1 cellular context compared by ENCODE assay signal in the genomic region with DNA sequence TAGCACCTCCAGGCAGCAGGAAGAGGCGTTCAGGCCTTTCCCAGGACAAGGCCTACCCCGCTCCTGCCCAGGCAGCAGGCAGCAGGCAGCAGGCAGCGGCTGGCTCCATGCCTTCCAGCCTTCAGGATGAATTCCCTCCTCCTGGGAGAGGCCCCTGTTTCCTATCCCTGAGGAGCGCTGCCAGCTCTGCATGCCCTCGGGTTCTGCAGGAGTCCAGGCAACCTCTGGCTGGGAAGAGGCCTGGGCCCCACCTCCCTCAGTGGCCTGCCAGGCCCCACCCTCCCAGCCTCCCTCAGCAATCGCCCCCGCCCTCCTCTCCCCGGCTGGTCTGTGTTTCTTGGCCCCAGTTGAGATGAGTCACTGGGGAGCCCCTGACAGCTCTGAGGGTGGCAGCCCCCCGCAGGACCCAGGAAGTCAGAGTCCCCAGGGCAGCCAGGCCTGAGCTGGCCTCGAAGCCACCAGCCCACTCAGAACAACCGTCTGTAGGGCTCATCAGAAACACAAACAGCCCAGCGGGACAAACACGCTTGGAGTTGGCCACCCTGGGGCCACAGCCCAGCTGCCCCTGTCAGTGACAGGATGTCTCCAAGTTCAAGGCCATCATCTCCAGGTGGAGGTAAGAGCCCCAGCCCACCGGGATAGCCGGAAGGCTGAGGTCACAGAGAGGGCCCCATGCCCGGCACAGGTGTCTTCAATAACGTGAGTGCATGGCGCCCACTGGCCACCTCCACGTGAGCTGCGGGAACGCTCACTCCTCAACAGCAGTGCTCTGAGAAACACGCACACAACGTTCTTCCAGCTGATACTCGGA.
TF ChIP-seq lines count a peak whose summit lies in the region.

No MANE protein-coding gene starts in this region.

TF ChIP-seq in HepG2, 621 proteins besides CTCF, POLR2A, EP300 and RAD21 (continued from another document):
- no peak for TF ChIP-seq ZNF550 (CRISPR knock-in tag; IDR thresholded peaks at IDR 0.05; ENCODE audit: borderline replicate concordance)
- TF ChIP-seq, protein P1, sequence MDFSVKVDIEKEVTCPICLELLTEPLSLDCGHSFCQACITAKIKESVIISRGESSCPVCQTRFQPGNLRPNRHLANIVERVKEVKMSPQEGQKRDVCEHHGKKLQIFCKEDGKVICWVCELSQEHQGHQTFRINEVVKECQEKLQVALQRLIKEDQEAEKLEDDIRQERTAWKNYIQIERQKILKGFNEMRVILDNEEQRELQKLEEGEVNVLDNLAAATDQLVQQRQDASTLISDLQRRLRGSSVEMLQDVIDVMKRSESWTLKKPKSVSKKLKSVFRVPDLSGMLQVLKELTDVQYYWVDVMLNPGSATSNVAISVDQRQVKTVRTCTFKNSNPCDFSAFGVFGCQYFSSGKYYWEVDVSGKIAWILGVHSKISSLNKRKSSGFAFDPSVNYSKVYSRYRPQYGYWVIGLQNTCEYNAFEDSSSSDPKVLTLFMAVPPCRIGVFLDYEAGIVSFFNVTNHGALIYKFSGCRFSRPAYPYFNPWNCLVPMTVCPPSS (IDR thresholded peaks at IDR 0.05): no peak
